In genomic region chr18:46346896-46347630, GRCh38 we compare ENCODE assay signal across 25 cellular contexts.
"Had no signal": no experiment of that assay in that cellular context is flagged by ENCODE, and none has a peak within 500 bp of the region (broad histone marks: within the 10 kb centered on the region; RNA-seq: fewer than 3 reads in every experiment).

No MANE protein-coding gene starts in this region.

- H3K27ac ChIP-seq: brain microvascular endothelial cell, coronary artery, esophagus squamous epithelium, gastrocnemius medialis, lower lobe of right lung, neutrophil, ovary, prostate gland, right atrium auricular region, tibial artery had no signal

- H3K27me3 Mint-ChIP-seq: activated CD4-positive, alpha-beta memory T cell treated with anti-CD3 and anti-CD28 coated beads, Interleukin-2, amount 10 ng/mL, durations not matched to agents 7 days and 5 days; naive thymus-derived CD4-positive, alpha-beta T cell; stimulated activated naive CD8-positive, alpha-beta T cell treated with anti-CD3 and anti-CD28 coated beads, Interleukin-15, amount 100 ng/mL, for 72 hours had no signal

- H3K9me3 Mint-ChIP-seq: activated CD4-positive, alpha-beta memory T cell treated with anti-CD3 and anti-CD28 coated beads, Interleukin-2, amount 10 ng/mL, durations not matched to agents 7 days and 5 days; activated T-cell treated with anti-CD3 and anti-CD28 coated beads, Interleukin-2, amount 50 U/mL, for 72 hours; endodermal cell; naive thymus-derived CD4-positive, alpha-beta T cell; stimulated activated naive CD8-positive, alpha-beta T cell treated with anti-CD3 and anti-CD28 coated beads, Interleukin-15, amount 100 ng/mL, for 72 hours; T-helper 1 cell treated with Interleukin-12 subunit alpha and Interleukin-12 subunit beta and Interleukin-4 antibody, amounts not matched to agents 30 μg/mL and 1 μg/mL, for 36 hours; WTC11 had no signal

- H3K27me3 ChIP-seq: brain microvascular endothelial cell, esophagus squamous epithelium, gastrocnemius medialis, neutrophil, ovary, right atrium auricular region, tibial artery had no signal

- H3K4me3 Mint-ChIP-seq: activated CD4-positive, alpha-beta memory T cell treated with anti-CD3 and anti-CD28 coated beads, Interleukin-2, amount 10 ng/mL, durations not matched to agents 7 days and 5 days; activated T-cell treated with anti-CD3 and anti-CD28 coated beads, Interleukin-2, amount 50 U/mL, for 72 hours; endodermal cell; stimulated activated naive CD8-positive, alpha-beta T cell treated with anti-CD3 and anti-CD28 coated beads, Interleukin-15, amount 100 ng/mL, for 72 hours; T-helper 1 cell treated with Interleukin-12 subunit alpha and Interleukin-12 subunit beta and Interleukin-4 antibody, amounts not matched to agents 30 μg/mL and 1 μg/mL, for 36 hours; WTC11 had no signal

- DNase-seq: activated CD4-positive, alpha-beta memory T cell treated with anti-CD3 and anti-CD28 coated beads, Interleukin-2, amount 10 ng/mL, durations not matched to agents 7 days and 5 days; activated effector memory CD4-positive, alpha-beta T cell treated with anti-CD3 and anti-CD28 coated beads, Interleukin-2, amount 50 U/mL, for 16 hours; activated naive CD4-positive, alpha-beta T cell treated with anti-CD3 and anti-CD28 coated beads, Interleukin-2, amount 50 U/mL, for 16 hours; activated T-cell treated with anti-CD3 and anti-CD28 coated beads, Interleukin-2, amount 50 U/mL, for 72 hours; brain microvascular endothelial cell; endodermal cell; esophagus squamous epithelium; gastrocnemius medialis; hippocampal formation; islet precursor cell; left colon; lower lobe of right lung; naive thymus-derived CD4-positive, alpha-beta T cell; ovary; stimulated activated CD4-positive, alpha-beta T cell treated with anti-CD3 and anti-CD28 coated beads, Interleukin-12 subunit alpha, Interleukin-12 subunit beta, amount 100 ng/mL, for 4 hours; stimulated activated CD4-positive, alpha-beta T cell treated with anti-CD3 and anti-CD28 coated beads, Interleukin-4, amount 100 ng/mL, for 4 hours; stimulated activated naive CD8-positive, alpha-beta T cell treated with anti-CD3 and anti-CD28 coated beads, Interleukin-15, amount 100 ng/mL, for 72 hours; T1000 had no signal

- H3K4me1 ChIP-seq: tibial artery had no signal

- ATAC-seq: activated T-cell treated with anti-CD3 and anti-CD28 coated beads, Interleukin-2, amount 50 U/mL, for 72 hours; gastrocnemius medialis; left colon; lower lobe of right lung; naive thymus-derived CD4-positive, alpha-beta T cell; stimulated activated naive CD8-positive, alpha-beta T cell treated with anti-CD3 and anti-CD28 coated beads, Interleukin-15, amount 100 ng/mL, for 72 hours; WTC11 had no signal

- H3K36me3 Mint-ChIP-seq: naive thymus-derived CD4-positive, alpha-beta T cell; WTC11 had no signal

- H3K4me3 ChIP-seq: coronary artery, esophagus squamous epithelium, gastrocnemius medialis, lower lobe of right lung, ovary, prostate gland, right atrium auricular region, tibial artery had no signal

- H3K36me3 ChIP-seq: brain microvascular endothelial cell, esophagus squamous epithelium, gastrocnemius medialis, lower lobe of right lung, neutrophil, ovary, prostate gland, right atrium auricular region, tibial artery had no signal

- H3K9me3 ChIP-seq: esophagus squamous epithelium, gastrocnemius medialis, lower lobe of right lung, neutrophil, ovary, prostate gland, right atrium auricular region, tibial artery had no signal

- H3K27ac Mint-ChIP-seq: activated CD4-positive, alpha-beta memory T cell treated with anti-CD3 and anti-CD28 coated beads, Interleukin-2, amount 10 ng/mL, durations not matched to agents 7 days and 5 days; activated T-cell treated with anti-CD3 and anti-CD28 coated beads, Interleukin-2, amount 50 U/mL, for 72 hours; endodermal cell; stimulated activated naive CD8-positive, alpha-beta T cell treated with anti-CD3 and anti-CD28 coated beads, Interleukin-15, amount 100 ng/mL, for 72 hours; WTC11 had no signal
